9 cellular contexts compared by ENCODE assay signal in the genomic region with DNA sequence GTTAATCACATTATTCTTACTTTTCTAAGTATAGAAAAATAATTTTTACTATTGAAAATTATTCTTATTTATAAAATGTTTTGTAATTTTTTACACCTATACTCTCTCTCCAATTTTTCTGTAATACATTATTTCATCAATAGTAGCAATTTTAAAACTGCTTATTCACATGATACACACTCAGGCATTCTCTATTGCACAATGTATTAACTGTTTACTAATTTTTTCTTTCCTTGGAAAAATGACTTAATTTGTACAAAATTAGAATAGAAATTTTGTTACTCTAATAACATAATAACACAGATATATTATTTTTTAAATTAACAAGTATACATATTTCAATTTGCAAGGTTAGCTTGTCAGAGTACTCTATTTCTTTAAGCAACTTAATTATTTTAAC.
"Had no signal": no experiment of that assay in that cellular context is flagged by ENCODE, and none has a peak within 500 bp of the region (broad histone marks: within the 10 kb centered on the region; RNA-seq: fewer than 3 reads in every experiment).

No MANE protein-coding gene starts in this region.

- H3K36me3 ChIP-seq: HAP-1 had no signal

- H3K27ac ChIP-seq: HL-60, KMS-11 had no signal

- ATAC-seq: HCT116 had no signal

- H3K9me3 ChIP-seq: HAP-1 had no signal

- H3K4me3 ChIP-seq: HAP-1 had no signal

- H3K4me1 ChIP-seq: HAP-1 had no signal

- DNase-seq: GOT3, H7, HFFc6, KBM-7 had no signal

- H3K4me1 Mint-ChIP-seq: IgD-negative memory B cell had no signal

- H3K4me2 ChIP-seq: KMS-11 had no signal

- H3K9ac ChIP-seq: KMS-11 had no signal

- H3K27ac Mint-ChIP-seq: HFFc6, IgD-negative memory B cell had no signal

- H3K9me3 Mint-ChIP-seq: HFFc6, IgD-negative memory B cell had no signal

- H3K4me3 Mint-ChIP-seq: HFFc6, IgD-negative memory B cell had no signal
